In the genomic region with DNA sequence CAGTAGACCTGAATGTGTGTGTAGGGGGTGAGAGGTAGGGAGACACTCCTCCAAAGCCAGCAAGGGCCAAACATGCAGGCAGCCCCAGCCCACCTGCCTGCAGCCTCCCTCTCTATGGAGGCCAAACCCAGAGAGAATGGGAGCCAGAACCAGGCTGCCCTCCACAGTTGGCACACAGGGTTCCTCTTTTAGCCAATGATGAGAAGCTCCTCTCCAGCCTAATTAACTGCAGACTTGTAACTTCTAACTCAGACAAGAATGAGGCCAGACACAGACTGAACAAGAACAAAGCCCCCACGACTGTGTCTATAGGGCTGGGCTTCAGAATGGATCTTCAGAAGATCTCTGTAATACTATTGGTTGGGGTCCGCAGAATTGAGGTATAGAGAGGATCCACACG, we compare ENCODE assay signal across 21 cellular contexts.
"Had no signal": no experiment of that assay in that cellular context is flagged by ENCODE, and none has a peak within 500 bp of the region (broad histone marks: within the 10 kb centered on the region; RNA-seq: fewer than 3 reads in every experiment).

No MANE protein-coding gene starts in this region.

- H3K4me3 ChIP-seq: dorsolateral prefrontal cortex, lung, transverse colon, uterus had no signal

- H3K27ac Mint-ChIP-seq: activated B cell treated with CpG ODN at 0.5 μM for 24 hours; activated CD4-positive, alpha-beta T cell treated with anti-CD3 and anti-CD28 coated beads for 36 hours; activated naive CD8-positive, alpha-beta T cell treated with anti-CD3 and anti-CD28 coated beads for 36 hours; activated T-cell treated with anti-CD3 and anti-CD28 coated beads, Interleukin-2, amount 50 U/mL, for 24 hours; activated T-helper 17 cell treated with anti-CD3 and anti-CD28 coated beads, Interleukin-2, amount 50 U/mL, for 72 hours; effector memory CD8-positive, alpha-beta T cell; immature natural killer cell; mesothelial cell of epicardium; naive thymus-derived CD8-positive, alpha-beta T cell; stimulated activated naive B cell treated with anti-CD40 and anti-IgM and Interleukin-4, amounts not matched to agents 10 μg/mL and 1 μg/mL and 100 μg/mL, for 72 hours had no signal

- H3K9me3 ChIP-seq: transverse colon, uterus had no signal

- H3K9me3 Mint-ChIP-seq: activated B cell treated with CpG ODN at 0.5 μM for 24 hours; activated naive CD8-positive, alpha-beta T cell treated with anti-CD3 and anti-CD28 coated beads for 36 hours; activated T-cell treated with anti-CD3 and anti-CD28 coated beads, Interleukin-2, amount 50 U/mL, for 24 hours; activated T-helper 17 cell treated with anti-CD3 and anti-CD28 coated beads, Interleukin-2, amount 50 U/mL, for 72 hours; effector memory CD8-positive, alpha-beta T cell; immature natural killer cell; mesothelial cell of epicardium; naive thymus-derived CD8-positive, alpha-beta T cell; stimulated activated naive B cell treated with anti-CD40 and anti-IgM and Interleukin-4, amounts not matched to agents 10 μg/mL and 1 μg/mL and 100 μg/mL, for 72 hours had no signal

- DNase-seq: activated B cell treated with CpG ODN at 0.5 μM for 24 hours; activated CD4-positive, alpha-beta T cell treated with anti-CD3 and anti-CD28 coated beads for 36 hours; activated CD4-positive, alpha-beta T cell treated with anti-CD3 and anti-CD28 coated beads, Interleukin-2, amount 50 U/mL, for 4 hours; activated CD8-positive, alpha-beta memory T cell treated with anti-CD3 and anti-CD28 coated beads for 24 hours; activated CD8-positive, alpha-beta memory T cell treated with anti-CD3 and anti-CD28 coated beads, Interleukin-2, amount 50 U/mL, for 4 hours; activated naive CD8-positive, alpha-beta T cell treated with anti-CD3 and anti-CD28 coated beads for 36 hours; activated T-cell treated with anti-CD3 and anti-CD28 coated beads, Interleukin-2, amount 50 U/mL, for 24 hours; central memory CD4-positive, alpha-beta T cell; dorsolateral prefrontal cortex; effector memory CD8-positive, alpha-beta T cell; foreskin melanocyte; immature natural killer cell; naive thymus-derived CD8-positive, alpha-beta T cell; stimulated activated CD4-positive, alpha-beta T cell treated with anti-CD3 and anti-CD28 coated beads, Interleukin-2, amount 100 ng/mL, for 48 hours; stimulated activated CD8-positive, alpha-beta memory T cell treated with anti-CD3 and anti-CD28 coated beads, Interleukin-4, amount 100 ng/mL, for 48 hours; stimulated activated naive B cell treated with anti-CD40 and anti-IgM and Interleukin-4, amounts not matched to agents 10 μg/mL and 1 μg/mL and 100 μg/mL, for 72 hours; transverse colon; uterus had no signal

- H3K27ac ChIP-seq: dorsolateral prefrontal cortex, transverse colon, uterus had no signal

- H3K36me3 ChIP-seq: transverse colon, uterus had no signal

- H3K27me3 ChIP-seq: dorsolateral prefrontal cortex, transverse colon, uterus had no signal

- H3K36me3 Mint-ChIP-seq: activated naive CD8-positive, alpha-beta T cell treated with anti-CD3 and anti-CD28 coated beads for 36 hours; mesothelial cell of epicardium; naive thymus-derived CD8-positive, alpha-beta T cell; stimulated activated naive B cell treated with anti-CD40 and anti-IgM and Interleukin-4, amounts not matched to agents 10 μg/mL and 1 μg/mL and 100 μg/mL, for 72 hours had no signal

- H3K4me3 Mint-ChIP-seq: activated B cell treated with CpG ODN at 0.5 μM for 24 hours; activated CD4-positive, alpha-beta T cell treated with anti-CD3 and anti-CD28 coated beads for 36 hours; activated naive CD8-positive, alpha-beta T cell treated with anti-CD3 and anti-CD28 coated beads for 36 hours; activated T-cell treated with anti-CD3 and anti-CD28 coated beads, Interleukin-2, amount 50 U/mL, for 24 hours; activated T-helper 17 cell treated with anti-CD3 and anti-CD28 coated beads, Interleukin-2, amount 50 U/mL, for 72 hours; effector memory CD8-positive, alpha-beta T cell; immature natural killer cell; mesothelial cell of epicardium; naive thymus-derived CD8-positive, alpha-beta T cell; stimulated activated naive B cell treated with anti-CD40 and anti-IgM and Interleukin-4, amounts not matched to agents 10 μg/mL and 1 μg/mL and 100 μg/mL, for 72 hours had no signal

- H3K4me1 Mint-ChIP-seq: activated CD4-positive, alpha-beta T cell treated with anti-CD3 and anti-CD28 coated beads for 36 hours; activated naive CD8-positive, alpha-beta T cell treated with anti-CD3 and anti-CD28 coated beads for 36 hours; activated T-helper 17 cell treated with anti-CD3 and anti-CD28 coated beads, Interleukin-2, amount 50 U/mL, for 72 hours; immature natural killer cell had no signal
